15 cellular contexts compared by ENCODE assay signal in genomic region chr12:125287155-125287847, GRCh38.
A peak's percentile ranks its signal among the peaks of the same experiment; 100 is the strongest.
DNase-seq lines count a peak whose midpoint lies in the region; ATAC-seq lines count a peak whose summit lies in the region.
"Had no signal": no experiment of that assay in that cellular context is flagged by ENCODE, and none has a peak within 500 bp of the region (broad histone marks: within the 10 kb centered on the region; RNA-seq: fewer than 3 reads in every experiment).

No MANE protein-coding gene starts in this region.

- POLR2A ChIA-PET in activated CD4-positive, alpha-beta T cell treated with anti-CD3 and anti-CD28 coated beads, Interleukin-2, amount 10 ng/mL, durations not matched to agents 7 days and 5 days (lab: Charles Lee) = no interaction called here

- H3K36me3 Mint-ChIP-seq in activated CD8-positive, alpha-beta memory T cell treated with anti-CD3 and anti-CD28 coated beads, Interleukin-2, amount 10 ng/mL, durations not matched to agents 7 days and 5 days = no peaks in the 10 kb centered on the region
- H3K36me3 Mint-ChIP-seq in stimulated activated memory B cell treated with anti-CD40 and anti-IgM and Interleukin-4, amounts not matched to agents 10 μg/mL and 1 μg/mL and 100 μg/mL, for 72 hours = no peaks in the 10 kb centered on the region
- H3K36me3 Mint-ChIP-seq in activated CD4-positive, alpha-beta T cell treated with anti-CD3 and anti-CD28 coated beads, Interleukin-2, amount 10 ng/mL, durations not matched to agents 7 days and 5 days (ENCODE audit: low read depth) = no peaks in the 10 kb centered on the region
- H3K36me3 Mint-ChIP-seq in activated T-cell treated with anti-CD3 and anti-CD28 coated beads, Interleukin-2, amount 50 U/mL, for 72 hours (ENCODE audit: insufficient read depth in 2 of 2) = no peaks in the 10 kb centered on the region
- H3K36me3 Mint-ChIP-seq: CD4-positive, CD25-positive, alpha-beta regulatory T cell had no signal

- no peak for DNase-seq in activated CD8-positive, alpha-beta memory T cell treated with anti-CD3 and anti-CD28 coated beads, Interleukin-2, amount 10 ng/mL, durations not matched to agents 7 days and 5 days
- no peak for DNase-seq in activated CD8-positive, alpha-beta memory T cell treated with anti-CD3 and anti-CD28 coated beads, Interleukin-2, amount 50 U/mL, for 4 hours
- DNase-seq in activated CD4-positive, alpha-beta T cell treated with anti-CD3 and anti-CD28 coated beads, Interleukin-2, amount 10 ng/mL, durations not matched to agents 7 days and 5 days = no peak
- no peak for DNase-seq in SIG-M5 (lab: John Stamatoyannopoulos, UW)
- no peak for DNase-seq in activated T-cell treated with anti-CD3 and anti-CD28 coated beads, Interleukin-2, amount 50 U/mL, for 72 hours
- DNase-seq: activated CD4-positive, alpha-beta T cell treated with anti-CD3 and anti-CD28 coated beads for 1 hour; activated T-cell treated with anti-CD3 and anti-CD28 coated beads, Interleukin-2, amount 50 U/mL, for 1 hour; amygdala; CD4-positive, CD25-positive, alpha-beta regulatory T cell; heart right ventricle; kidney glomerular epithelial cell; PC-9 had no signal

- H3K27ac Mint-ChIP-seq in activated CD8-positive, alpha-beta memory T cell treated with anti-CD3 and anti-CD28 coated beads, Interleukin-2, amount 10 ng/mL, durations not matched to agents 7 days and 5 days = no peak overlapping the region
- no peak overlapping the region for H3K27ac Mint-ChIP-seq in stimulated activated memory B cell treated with anti-CD40 and anti-IgM and Interleukin-4, amounts not matched to agents 10 μg/mL and 1 μg/mL and 100 μg/mL, for 72 hours
- no peak overlapping the region for H3K27ac Mint-ChIP-seq in activated CD4-positive, alpha-beta T cell treated with anti-CD3 and anti-CD28 coated beads, Interleukin-2, amount 10 ng/mL, durations not matched to agents 7 days and 5 days
- H3K27ac Mint-ChIP-seq in activated T-cell treated with anti-CD3 and anti-CD28 coated beads, Interleukin-2, amount 50 U/mL, for 72 hours = no peak overlapping the region
- H3K27ac Mint-ChIP-seq: CD4-positive, CD25-positive, alpha-beta regulatory T cell had no signal

- no peak overlapping the region for H3K4me3 Mint-ChIP-seq in activated CD8-positive, alpha-beta memory T cell treated with anti-CD3 and anti-CD28 coated beads, Interleukin-2, amount 10 ng/mL, durations not matched to agents 7 days and 5 days
- H3K4me3 Mint-ChIP-seq in stimulated activated memory B cell treated with anti-CD40 and anti-IgM and Interleukin-4, amounts not matched to agents 10 μg/mL and 1 μg/mL and 100 μg/mL, for 72 hours = no peak overlapping the region
- H3K4me3 Mint-ChIP-seq in activated CD4-positive, alpha-beta T cell treated with anti-CD3 and anti-CD28 coated beads, Interleukin-2, amount 10 ng/mL, durations not matched to agents 7 days and 5 days = no peak overlapping the region
- no peak overlapping the region for H3K4me3 Mint-ChIP-seq in activated T-cell treated with anti-CD3 and anti-CD28 coated beads, Interleukin-2, amount 50 U/mL, for 72 hours
- H3K4me3 Mint-ChIP-seq: CD4-positive, CD25-positive, alpha-beta regulatory T cell had no signal

- CTCF ChIA-PET in activated CD8-positive, alpha-beta memory T cell treated with anti-CD3 and anti-CD28 coated beads, Interleukin-2, amount 10 ng/mL, durations not matched to agents 7 days and 5 days (lab: Charles Lee) = no interaction called here
- CTCF ChIA-PET in activated CD4-positive, alpha-beta T cell treated with anti-CD3 and anti-CD28 coated beads, Interleukin-2, amount 10 ng/mL, durations not matched to agents 7 days and 5 days (lab: Charles Lee) = no interaction called here

- peak; percentile 65 for ATAC-seq in activated CD8-positive, alpha-beta memory T cell treated with anti-CD3 and anti-CD28 coated beads, Interleukin-2, amount 10 ng/mL, durations not matched to agents 7 days and 5 days
- ATAC-seq in GM21576 (IDR thresholded peaks at IDR 0.05; ENCODE audit: unreplicated experiment) (peak; percentile 58), HG03139 (IDR thresholded peaks at IDR 0.05; ENCODE audit: unreplicated experiment) (peak; percentile 71)
- ATAC-seq in stimulated activated memory B cell treated with anti-CD40 and anti-IgM and Interleukin-4, amounts not matched to agents 10 μg/mL and 1 μg/mL and 100 μg/mL, for 72 hours = peak; percentile 14
- ATAC-seq in activated T-cell treated with anti-CD3 and anti-CD28 coated beads, Interleukin-2, amount 50 U/mL, for 72 hours (replicated peaks in 1 of 2) = no peak
- ATAC-seq: heart right ventricle had no signal

- H3K27me3 Mint-ChIP-seq in activated CD8-positive, alpha-beta memory T cell treated with anti-CD3 and anti-CD28 coated beads, Interleukin-2, amount 10 ng/mL, durations not matched to agents 7 days and 5 days = peaks cover 20% of the 10 kb centered on the region
- H3K27me3 Mint-ChIP-seq in stimulated activated memory B cell treated with anti-CD40 and anti-IgM and Interleukin-4, amounts not matched to agents 10 μg/mL and 1 μg/mL and 100 μg/mL, for 72 hours = peaks cover 36% of the 10 kb centered on the region
- peaks cover 2% of the 10 kb centered on the region for H3K27me3 Mint-ChIP-seq in activated CD4-positive, alpha-beta T cell treated with anti-CD3 and anti-CD28 coated beads, Interleukin-2, amount 10 ng/mL, durations not matched to agents 7 days and 5 days
- H3K27me3 Mint-ChIP-seq in activated T-cell treated with anti-CD3 and anti-CD28 coated beads, Interleukin-2, amount 50 U/mL, for 72 hours (ENCODE audit: low read depth) = peaks cover 4% of the 10 kb centered on the region
- H3K27me3 Mint-ChIP-seq: CD4-positive, CD25-positive, alpha-beta regulatory T cell had no signal

- no peaks in the 10 kb centered on the region for H3K9me3 Mint-ChIP-seq in activated CD8-positive, alpha-beta memory T cell treated with anti-CD3 and anti-CD28 coated beads, Interleukin-2, amount 10 ng/mL, durations not matched to agents 7 days and 5 days (ENCODE audit: low read depth)
- peaks cover 6% of the 10 kb centered on the region for H3K9me3 Mint-ChIP-seq in stimulated activated memory B cell treated with anti-CD40 and anti-IgM and Interleukin-4, amounts not matched to agents 10 μg/mL and 1 μg/mL and 100 μg/mL, for 72 hours
- no peaks in the 10 kb centered on the region for H3K9me3 Mint-ChIP-seq in activated CD4-positive, alpha-beta T cell treated with anti-CD3 and anti-CD28 coated beads, Interleukin-2, amount 10 ng/mL, durations not matched to agents 7 days and 5 days
- peaks cover 0 to 2% of the 10 kb centered on the region in 2 donors for H3K9me3 Mint-ChIP-seq in activated T-cell treated with anti-CD3 and anti-CD28 coated beads, Interleukin-2, amount 50 U/mL, for 72 hours

- H3K4me1 Mint-ChIP-seq in activated CD8-positive, alpha-beta memory T cell treated with anti-CD3 and anti-CD28 coated beads, Interleukin-2, amount 10 ng/mL, durations not matched to agents 7 days and 5 days = peaks cover 9% of the 10 kb centered on the region
- peaks cover 9% of the 10 kb centered on the region for H3K4me1 Mint-ChIP-seq in stimulated activated memory B cell treated with anti-CD40 and anti-IgM and Interleukin-4, amounts not matched to agents 10 μg/mL and 1 μg/mL and 100 μg/mL, for 72 hours
- H3K4me1 Mint-ChIP-seq in activated CD4-positive, alpha-beta T cell treated with anti-CD3 and anti-CD28 coated beads, Interleukin-2, amount 10 ng/mL, durations not matched to agents 7 days and 5 days = peaks cover 6% of the 10 kb centered on the region
- peaks cover 9% of the 10 kb centered on the region for H3K4me1 Mint-ChIP-seq in activated T-cell treated with anti-CD3 and anti-CD28 coated beads, Interleukin-2, amount 50 U/mL, for 72 hours (ENCODE audit: low read depth)
- H3K4me1 Mint-ChIP-seq: CD4-positive, CD25-positive, alpha-beta regulatory T cell had no signal

Comparison
In these comparisons a context has a peak if more than half of its experiments do, and no peak if none do; other contexts are left out.
1. ATAC-seq: peak in activated CD8-positive, alpha-beta memory T cell treated with anti-CD3 and anti-CD28 coated beads, Interleukin-2, amount 10 ng/mL, durations not matched to agents 7 days and 5 days (single experiment), GM21576 (single experiment), HG03139 (single experiment) and stimulated activated memory B cell treated with anti-CD40 and anti-IgM and Interleukin-4, amounts not matched to agents 10 μg/mL and 1 μg/mL and 100 μg/mL, for 72 hours (single experiment); none in activated T-cell treated with anti-CD3 and anti-CD28 coated beads, Interleukin-2, amount 50 U/mL, for 72 hours (0 of 2).